ENCODE assay signal across 8 cellular contexts in the genomic region with DNA sequence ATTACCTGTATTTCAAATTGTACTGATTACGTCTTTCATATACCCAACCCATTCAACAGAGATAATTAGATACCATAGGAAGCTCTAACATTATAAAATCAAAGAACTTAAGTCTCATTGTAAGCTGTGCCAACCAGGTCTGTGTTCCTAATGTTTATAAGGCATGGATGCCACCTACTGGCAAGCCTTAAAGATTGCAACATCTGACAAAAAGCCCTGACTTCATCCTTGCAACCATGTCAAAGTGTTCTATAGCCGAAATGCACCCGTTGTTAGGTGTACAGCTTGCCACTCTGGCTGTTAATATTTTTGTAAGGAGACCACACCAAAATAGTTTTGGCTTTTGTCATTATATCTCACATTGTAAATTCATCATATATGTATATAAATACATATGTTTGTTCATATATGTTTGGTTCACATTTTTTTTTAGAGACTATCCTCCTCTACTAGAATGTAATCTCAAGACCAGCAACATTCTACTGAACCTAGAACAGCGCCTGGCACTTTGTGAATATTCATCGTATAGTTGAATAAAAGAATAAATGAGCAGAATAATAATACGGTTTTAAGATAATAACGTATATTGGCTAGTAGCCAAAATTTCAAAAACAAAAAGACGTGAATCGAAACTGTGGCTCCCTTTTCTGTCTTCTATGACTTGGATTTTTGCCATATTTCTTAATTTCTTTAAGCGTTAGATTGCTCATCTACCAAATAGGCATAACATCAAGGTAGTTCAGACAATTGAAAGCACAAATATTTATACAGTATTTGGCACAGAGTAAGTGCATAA.
DNase-seq lines count a peak whose midpoint lies in the region; ATAC-seq, FAIRE-seq and TF ChIP-seq lines count a peak whose summit lies in the region.

No MANE protein-coding gene starts in this region.

- intact Hi-C loops in testis (cut with DNase I; ENCODE audit: low total_unique reads) = no loop called here

- H3K27ac ChIP-seq in liver (ENCODE audit: low read depth in 1 of 2, low read length in 2 of 2) = no peak overlapping the region
- H3K27ac ChIP-seq in testis = no peak overlapping the region

- DNase-seq in CD1c-positive myeloid dendritic cell (ENCODE audit: extremely low spot score) = peak; percentile 67
- peak; percentile 94 for DNase-seq in NCI-H146 (lab: John Stamatoyannopoulos, UW)
- DNase-seq in SW 1271 (lab: John Stamatoyannopoulos, UW) = peak; percentile 29 to 81
- DNase-seq in testis = peak; percentile 68

- FAIRE-seq in colon (lab: Jason Lieb, UNC) = peak; percentile 64

- no peaks in the 10 kb centered on the region for H3K27me3 ChIP-seq in liver (ENCODE audit: control insufficient read depth in 4 of 4, insufficient read depth in 4 of 4, low read length in 3 of 4)
- no peaks in the 10 kb centered on the region for H3K27me3 ChIP-seq in testis

- H3K36me3 ChIP-seq in liver (ENCODE audit: control insufficient read depth in 4 of 4, insufficient read depth in 3 of 4, low read depth in 1 of 4, low read length in 3 of 4) (no peaks in the 10 kb centered on the region), testis (ENCODE audit: low read depth, missing control alignments) (no peaks in the 10 kb centered on the region)

- ATAC-seq in GM18520 (IDR thresholded peaks at IDR 0.05; ENCODE audit: unreplicated experiment) (peak; percentile 97), HG02943 (IDR thresholded peaks at IDR 0.05; ENCODE audit: low read depth, unreplicated experiment) (peak; percentile 92)

- no peak overlapping the region for H3K9ac ChIP-seq in liver (ENCODE audit: low read depth in 1 of 2, low read length in 2 of 2)

- H3K9me3 ChIP-seq in liver (ENCODE audit: control insufficient read depth in 4 of 4, low read length in 3 of 4) (no peaks in the 10 kb centered on the region), testis (no peaks in the 10 kb centered on the region)

- TF ChIP-seq CTCF in liver (IDR thresholded peaks at IDR 0.05; ENCODE audit: low read depth, low read length, missing input control) = peak; percentile 85
- TF ChIP-seq CTCF in testis (IDR thresholded peaks at IDR 0.05) = peak; percentile 59 to 65 (median 60)

- WGBS in liver = 18% methylated on average over 10 of the region's 10 CpGs
- WGBS in testis, 2 donors = 48 to 50% methylated on average over 10 of the region's 10 CpGs

- H3K4me1 ChIP-seq in liver (ENCODE audit: control insufficient read depth in 4 of 4, insufficient read depth in 4 of 4, low read length in 3 of 4) (peaks cover 0 to 5% (median 4%) of the 10 kb centered on the region in 4 donors), testis (no peaks in the 10 kb centered on the region)

- TF ChIP-seq POLR2A in testis (IDR thresholded peaks at IDR 0.05) = no peak

- TF ChIP-seq RAD21 in liver (IDR thresholded peaks at IDR 0.05) = peak; percentile 98

- H3K4me3 ChIP-seq in liver (ENCODE audit: low read depth in 1 of 3, low read length in 3 of 3) (no peak overlapping the region), testis (no peak overlapping the region)

TF ChIP-seq in liver, 16 proteins besides CTCF, POLR2A, EP300 and RAD21:
- TF ChIP-seq YY1 (IDR thresholded peaks at IDR 0.05) = peak; percentile 12
- TF ChIP-seq MAX (IDR thresholded peaks at IDR 0.05) = no peak
